2 cellular contexts compared by ENCODE assay signal in genomic region chr14:81591266-81591665, GRCh38.
TF ChIP-seq lines count a peak whose summit lies in the region.

No MANE protein-coding gene starts in this region.

TF ChIP-seq in WTC11, 78 proteins besides CTCF, POLR2A, EP300 and RAD21:
- 0 out of 2 replicates have a peak, but pooled peaks have one; percentile 8 for TF ChIP-seq ZNF423 (CRISPR knock-in tag; IDR thresholded peaks at IDR 0.05)
- no peak for TF ChIP-seq MLX (CRISPR knock-in tag; IDR thresholded peaks at IDR 0.05)

TF ChIP-seq in H1, 55 proteins besides CTCF, POLR2A, EP300 and RAD21:
- TF ChIP-seq, protein P1, sequence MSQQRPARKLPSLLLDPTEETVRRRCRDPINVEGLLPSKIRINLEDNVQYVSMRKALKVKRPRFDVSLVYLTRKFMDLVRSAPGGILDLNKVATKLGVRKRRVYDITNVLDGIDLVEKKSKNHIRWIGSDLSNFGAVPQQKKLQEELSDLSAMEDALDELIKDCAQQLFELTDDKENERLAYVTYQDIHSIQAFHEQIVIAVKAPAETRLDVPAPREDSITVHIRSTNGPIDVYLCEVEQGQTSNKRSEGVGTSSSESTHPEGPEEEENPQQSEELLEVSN (IDR thresholded peaks at IDR 0.05), result peak; percentile 76
- TF ChIP-seq ZNF274 (IDR thresholded peaks at IDR 0.05; ENCODE audit: borderline replicate concordance, extremely low read depth, low read length), result no peak
- peak; percentile 58 for TF ChIP-seq MAX (IDR thresholded peaks at IDR 0.05)
- 0 out of 2 replicates have a peak, but pooled peaks have one; percentile 55 for TF ChIP-seq TEAD4 (IDR thresholded peaks at IDR 0.05; ENCODE audit: low read depth, low read length)
- TF ChIP-seq RXRA (IDR thresholded peaks at IDR 0.05; ENCODE audit: insufficient read depth, low read depth, low read length), result no peak
